In genomic region chr17:77437017-77437416, GRCh38 we compare ENCODE assay signal across 9 cellular contexts.
A peak's percentile ranks its signal among the peaks of the same experiment; 100 is the strongest.
DNase-seq lines count a peak whose midpoint lies in the region; ATAC-seq and TF ChIP-seq lines count a peak whose summit lies in the region.
"Had no signal": no experiment of that assay in that cellular context is flagged by ENCODE, and none has a peak within 500 bp of the region (broad histone marks: within the 10 kb centered on the region; RNA-seq: fewer than 3 reads in every experiment).

No MANE protein-coding gene starts in this region.

- H3K79me2 ChIP-seq in SK-N-SH (ENCODE audit: insufficient read depth) = peaks cover 78% of the 10 kb centered on the region
- H3K79me2 ChIP-seq in GM23338 (replicated peaks; ENCODE audit: insufficient read depth) = peaks cover 74% of the 10 kb centered on the region

- H4K20me1 ChIP-seq in SK-N-SH (ENCODE audit: insufficient read depth) (peaks cover 52% of the 10 kb centered on the region), GM23338 (replicated peaks; ENCODE audit: insufficient read depth) (peaks cover 3% of the 10 kb centered on the region; the same call in 1 of the 2 replicates)

- H2AFZ ChIP-seq in SK-N-SH (ENCODE audit: low read depth) = no peak overlapping the region
- no peak overlapping the region for H2AFZ ChIP-seq in GM23338

- H3K4me3 ChIP-seq in SK-N-SH (ENCODE audit: low read depth in 2 of 2, low read length in 1 of 2) (no peak overlapping the region), GM23338 (no peak overlapping the region)

- ATAC-seq in GM23338 = no peak

- 49% methylated on average over 10 of the region's 10 CpGs for WGBS in SK-N-SH (ENCODE audit: low lambda C conversion rate)

- H3K36me3 ChIP-seq in SK-N-SH (replicated peaks in 1 of 2; ENCODE audit: control insufficient read depth in 1 of 2, insufficient read depth in 2 of 2, low read length in 1 of 2) (peaks cover 0 to 10% of the 10 kb centered on the region in 2 experiments), GM23338 (ENCODE audit: insufficient read depth) (no peaks in the 10 kb centered on the region)

- H3K4me3 Mint-ChIP-seq in activated CD4-positive, alpha-beta T cell treated with anti-CD3 and anti-CD28 coated beads, Interleukin-2, amount 10 ng/mL, durations not matched to agents 7 days and 5 days = peak overlapping the region; percentile 81
- H3K4me3 Mint-ChIP-seq in stimulated activated naive CD8-positive, alpha-beta T cell treated with anti-CD3 and anti-CD28 coated beads, Interleukin-15, Interleukin-2, amounts not matched to agents 100 ng/mL and 50 ng/mL, for 24 hours = peak overlapping the region; percentile 45
- no peak overlapping the region for H3K4me3 Mint-ChIP-seq in GM23338

- H3K27me3 Mint-ChIP-seq in activated CD4-positive, alpha-beta T cell treated with anti-CD3 and anti-CD28 coated beads, Interleukin-2, amount 10 ng/mL, durations not matched to agents 7 days and 5 days = no peaks in the 10 kb centered on the region
- no peaks in the 10 kb centered on the region for H3K27me3 Mint-ChIP-seq in stimulated activated naive CD8-positive, alpha-beta T cell treated with anti-CD3 and anti-CD28 coated beads, Interleukin-15, Interleukin-2, amounts not matched to agents 100 ng/mL and 50 ng/mL, for 24 hours
- H3K27me3 Mint-ChIP-seq in GM23338 (ENCODE audit: insufficient read depth, low read depth, poor library complexity) = peaks cover 13% of the 10 kb centered on the region

- no peaks in the 10 kb centered on the region for H3K9me3 Mint-ChIP-seq in activated CD4-positive, alpha-beta T cell treated with anti-CD3 and anti-CD28 coated beads, Interleukin-2, amount 10 ng/mL, durations not matched to agents 7 days and 5 days
- no peaks in the 10 kb centered on the region for H3K9me3 Mint-ChIP-seq in stimulated activated naive CD8-positive, alpha-beta T cell treated with anti-CD3 and anti-CD28 coated beads, Interleukin-15, Interleukin-2, amounts not matched to agents 100 ng/mL and 50 ng/mL, for 24 hours
- no peaks in the 10 kb centered on the region for H3K9me3 Mint-ChIP-seq in GM23338
- H3K9me3 Mint-ChIP-seq: T-helper 1 cell treated with Interleukin-12 subunit alpha and Interleukin-12 subunit beta and Interleukin-4 antibody, amounts not matched to agents 30 μg/mL and 1 μg/mL, for 36 hours had no signal

- POLR2A ChIA-PET in activated CD4-positive, alpha-beta T cell treated with anti-CD3 and anti-CD28 coated beads, Interleukin-2, amount 10 ng/mL, durations not matched to agents 7 days and 5 days (lab: Charles Lee) = no interaction called here
- POLR2A ChIA-PET in SK-N-SH (lab: Yijun Ruan, JAX) = interaction anchor here (1.3 to 1.8 kb wide), 2 partner anchors 8 to 13 kb away, joined by 5 to 8 read pairs; no protein-coding TSS in a partner anchor

- DNase-seq in activated CD4-positive, alpha-beta T cell treated with anti-CD3 and anti-CD28 coated beads, Interleukin-2, amount 10 ng/mL, durations not matched to agents 7 days and 5 days = no peak
- DNase-seq in activated CD4-positive, alpha-beta T cell treated with anti-CD3 and anti-CD28 coated beads for 1 hour = no peak
- DNase-seq in SK-N-SH (peak; percentile 71), fibroblast of the conjunctiva (ENCODE audit: low read depth) (peak; percentile 72), NCI-H1048 (lab: John Stamatoyannopoulos, UW) (no peak), SK-N-DZ (ENCODE audit: low spot score) (no peak), GM23338 (ENCODE audit: low spot score) (no peak)

- CTCF ChIA-PET in activated CD4-positive, alpha-beta T cell treated with anti-CD3 and anti-CD28 coated beads, Interleukin-2, amount 10 ng/mL, durations not matched to agents 7 days and 5 days (lab: Charles Lee) = interaction anchor here (1.1 to 2.2 kb wide), 6 partner anchors 16 to 105 kb away, joined by 3 to 9 read pairs (median 3); no protein-coding TSS in a partner anchor
- CTCF ChIA-PET in SK-N-SH (lab: Yijun Ruan, JAX) = interaction anchor here (1.3 to 29.4 kb wide), 6 partner anchors 8 to 105 kb away, joined by 7 to 566 read pairs (median 42); no protein-coding TSS in a partner anchor

- peak; percentile 18 to 46; a peak in 2 of 4 replicates for TF ChIP-seq EP300 in SK-N-SH (IDR thresholded peaks at IDR 0.05; ENCODE audit: borderline replicate concordance in 1 of 2, low read depth in 1 of 2, low read length in 1 of 2)

- TF ChIP-seq CTCF in SK-N-SH (IDR thresholded peaks at IDR 0.05) (0 out of 2 replicates have a peak, but pooled peaks have one; percentile 15), GM23338 (conservative IDR thresholded peaks at IDR 0.05; ENCODE audit: low read depth in 2 of 2) (no peak)

- no peaks in the 10 kb centered on the region for H3K9me2 ChIP-seq in SK-N-SH
- H3K9me2 ChIP-seq in GM23338 (ENCODE audit: insufficient read depth) = no peaks in the 10 kb centered on the region

- peaks cover 61% of the 10 kb centered on the region for H3K36me3 Mint-ChIP-seq in activated CD4-positive, alpha-beta T cell treated with anti-CD3 and anti-CD28 coated beads, Interleukin-2, amount 10 ng/mL, durations not matched to agents 7 days and 5 days (ENCODE audit: low read depth)
- no peaks in the 10 kb centered on the region for H3K36me3 Mint-ChIP-seq in stimulated activated naive CD8-positive, alpha-beta T cell treated with anti-CD3 and anti-CD28 coated beads, Interleukin-15, Interleukin-2, amounts not matched to agents 100 ng/mL and 50 ng/mL, for 24 hours (ENCODE audit: low read depth)
- H3K36me3 Mint-ChIP-seq in GM23338 (ENCODE audit: low read depth) = no peaks in the 10 kb centered on the region; the same call in 2 of the 3 replicates

- no peaks in the 10 kb centered on the region for H3F3A ChIP-seq in SK-N-SH (replicated peaks; ENCODE audit: insufficient read depth)
- 0 out of 2 replicates have a peak, but pooled peaks cover 5% of the 10 kb centered on the region for H3F3A ChIP-seq in GM23338 (replicated peaks; ENCODE audit: low read depth)

- H3K4me1 ChIP-seq in SK-N-SH (ENCODE audit: control insufficient read depth in 1 of 2, insufficient read depth in 2 of 2, low read depth in 1 of 2, low read length in 1 of 2) (peaks cover 70 to 91% of the 10 kb centered on the region in 2 experiments), GM23338 (ENCODE audit: insufficient read depth) (peaks cover 40% of the 10 kb centered on the region)

- peak overlapping the region; percentile 97 for H3K27ac Mint-ChIP-seq in activated CD4-positive, alpha-beta T cell treated with anti-CD3 and anti-CD28 coated beads, Interleukin-2, amount 10 ng/mL, durations not matched to agents 7 days and 5 days
- peak overlapping the region; percentile 70 for H3K27ac Mint-ChIP-seq in stimulated activated naive CD8-positive, alpha-beta T cell treated with anti-CD3 and anti-CD28 coated beads, Interleukin-15, Interleukin-2, amounts not matched to agents 100 ng/mL and 50 ng/mL, for 24 hours
- no peak overlapping the region; the same call in 1 of the 2 replicates for H3K27ac Mint-ChIP-seq in GM23338

- H3K4me2 ChIP-seq in SK-N-SH (peak overlapping the region; percentile 68), GM23338 (no peak overlapping the region)

- H3K27me3 ChIP-seq in SK-N-SH (ENCODE audit: insufficient read depth) (no peaks in the 10 kb centered on the region), GM23338 (ENCODE audit: insufficient read depth) (no peaks in the 10 kb centered on the region)

- peaks cover 94% of the 10 kb centered on the region for H3K4me1 Mint-ChIP-seq in activated CD4-positive, alpha-beta T cell treated with anti-CD3 and anti-CD28 coated beads, Interleukin-2, amount 10 ng/mL, durations not matched to agents 7 days and 5 days
- H3K4me1 Mint-ChIP-seq in stimulated activated naive CD8-positive, alpha-beta T cell treated with anti-CD3 and anti-CD28 coated beads, Interleukin-15, Interleukin-2, amounts not matched to agents 100 ng/mL and 50 ng/mL, for 24 hours (ENCODE audit: low read depth) = peaks cover 98% of the 10 kb centered on the region
- peaks cover 74% of the 10 kb centered on the region for H3K4me1 Mint-ChIP-seq in GM23338

- H3K9me3 ChIP-seq in SK-N-SH = no peaks in the 10 kb centered on the region

- no peak for TF ChIP-seq RAD21 in SK-N-SH (IDR thresholded peaks at IDR 0.05; ENCODE audit: low read length)

- H3K27ac ChIP-seq in SK-N-SH (ENCODE audit: low read depth in 2 of 2, low read length in 1 of 2) (peak overlapping the region in 1 of 2 experiments; percentile 98; a peak in 3 of 4 replicates), GM23338 (ENCODE audit: low read depth) (no peak overlapping the region)

- no peak overlapping the region for H3K9ac ChIP-seq in SK-N-SH

TF ChIP-seq in SK-N-SH, 30 proteins besides CTCF, POLR2A, EP300 and RAD21 (continues in another document):
- peak; percentile 66 for TF ChIP-seq TCF12 (IDR thresholded peaks at IDR 0.05)
- TF ChIP-seq, protein P1, sequence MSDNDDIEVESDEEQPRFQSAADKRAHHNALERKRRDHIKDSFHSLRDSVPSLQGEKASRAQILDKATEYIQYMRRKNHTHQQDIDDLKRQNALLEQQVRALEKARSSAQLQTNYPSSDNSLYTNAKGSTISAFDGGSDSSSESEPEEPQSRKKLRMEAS (IDR thresholded peaks at IDR 0.05; ENCODE audit: low read depth) = no peak
- no peak for TF ChIP-seq FOXJ3 (CRISPR knock-in tag; IDR thresholded peaks at IDR 0.05)
- TF ChIP-seq, protein P2, sequence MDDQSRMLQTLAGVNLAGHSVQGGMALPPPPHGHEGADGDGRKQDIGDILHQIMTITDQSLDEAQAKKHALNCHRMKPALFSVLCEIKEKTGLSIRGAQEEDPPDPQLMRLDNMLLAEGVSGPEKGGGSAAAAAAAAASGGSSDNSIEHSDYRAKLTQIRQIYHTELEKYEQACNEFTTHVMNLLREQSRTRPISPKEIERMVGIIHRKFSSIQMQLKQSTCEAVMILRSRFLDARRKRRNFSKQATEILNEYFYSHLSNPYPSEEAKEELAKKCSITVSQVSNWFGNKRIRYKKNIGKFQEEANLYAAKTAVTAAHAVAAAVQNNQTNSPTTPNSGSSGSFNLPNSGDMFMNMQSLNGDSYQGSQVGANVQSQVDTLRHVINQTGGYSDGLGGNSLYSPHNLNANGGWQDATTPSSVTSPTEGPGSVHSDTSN (IDR thresholded peaks at IDR 0.05) = peak; percentile 26

TF ChIP-seq in GM23338, 12 proteins besides CTCF, POLR2A, EP300 and RAD21 (continues in another document):
- TF ChIP-seq, protein P3, sequence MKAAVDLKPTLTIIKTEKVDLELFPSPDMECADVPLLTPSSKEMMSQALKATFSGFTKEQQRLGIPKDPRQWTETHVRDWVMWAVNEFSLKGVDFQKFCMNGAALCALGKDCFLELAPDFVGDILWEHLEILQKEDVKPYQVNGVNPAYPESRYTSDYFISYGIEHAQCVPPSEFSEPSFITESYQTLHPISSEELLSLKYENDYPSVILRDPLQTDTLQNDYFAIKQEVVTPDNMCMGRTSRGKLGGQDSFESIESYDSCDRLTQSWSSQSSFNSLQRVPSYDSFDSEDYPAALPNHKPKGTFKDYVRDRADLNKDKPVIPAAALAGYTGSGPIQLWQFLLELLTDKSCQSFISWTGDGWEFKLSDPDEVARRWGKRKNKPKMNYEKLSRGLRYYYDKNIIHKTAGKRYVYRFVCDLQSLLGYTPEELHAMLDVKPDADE (IDR thresholded peaks at IDR 0.05) = no peak

Comparison
In these comparisons a context has a peak if more than half of its experiments do, and no peak if none do; other contexts are left out.
1. DNase-seq: peak in SK-N-SH (single experiment) and fibroblast of the conjunctiva (single experiment); none in activated CD4-positive, alpha-beta T cell treated with anti-CD3 and anti-CD28 coated beads, Interleukin-2, amount 10 ng/mL, durations not matched to agents 7 days and 5 days (single experiment), activated CD4-positive, alpha-beta T cell treated with anti-CD3 and anti-CD28 coated beads for 1 hour (single experiment), NCI-H1048 (single experiment), SK-N-DZ (single experiment) and GM23338 (single experiment).